ENCODE assay signal across 8 cellular contexts in the genomic region with DNA sequence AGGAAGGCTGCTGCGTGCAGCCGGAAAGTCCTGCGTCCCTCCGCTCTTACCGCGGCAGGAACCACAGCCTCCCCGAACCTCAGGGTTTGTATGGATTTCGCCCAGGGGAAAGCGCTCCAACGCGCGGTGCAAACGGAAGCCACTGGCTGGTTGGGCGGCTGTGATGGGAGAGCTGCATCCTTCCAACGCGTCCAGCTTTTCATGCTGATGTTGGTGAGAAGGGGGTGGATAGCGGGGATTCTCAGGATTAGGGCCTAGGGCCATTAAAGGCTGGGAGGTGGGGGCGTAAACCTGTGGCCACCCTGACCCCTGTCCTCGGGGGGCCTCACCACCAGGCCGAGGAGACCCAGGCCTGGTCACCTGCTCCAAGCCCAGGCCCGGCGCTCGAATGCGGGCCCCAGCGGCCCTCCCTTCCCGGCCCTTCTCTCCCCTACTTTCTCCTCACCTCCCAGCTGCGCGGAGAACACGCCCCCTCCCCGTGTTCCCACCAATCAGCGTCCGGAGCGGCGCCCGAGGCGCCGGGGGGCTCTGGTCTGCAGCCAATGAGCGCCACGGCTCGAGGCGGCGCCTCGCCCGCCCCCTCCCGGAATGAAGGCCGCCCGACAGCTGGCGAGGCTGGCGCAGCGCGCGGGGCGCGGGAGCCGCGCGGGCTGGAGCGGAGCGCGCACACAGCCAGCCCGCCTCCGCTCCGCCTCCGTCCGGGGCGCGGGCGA. TPM values are rescaled to one million over a fixed set of nuclear protein-coding genes. Genes with fewer than 3 reads are reported as not detected.
DNase-seq lines count a peak whose midpoint lies in the region; ATAC-seq and TF ChIP-seq lines count a peak whose summit lies in the region.

No MANE protein-coding gene starts in this region.

- peaks cover 13% of the 10 kb centered on the region; the same call in 1 of the 2 replicates for H3K79me2 ChIP-seq in KMS-11 (ENCODE audit: insufficient read depth, low read depth)

- H3K4me2 ChIP-seq in KMS-11 = peak overlapping the region; percentile 33; the same call in 1 of the 2 replicates

- H3K4me1 Mint-ChIP-seq in activated naive CD4-positive, alpha-beta T cell treated with anti-CD3 and anti-CD28 coated beads for 36 hours (ENCODE audit: low read depth) = peaks cover 16% of the 10 kb centered on the region

- H3K4me3 ChIP-seq in KMS-11 (IDR thresholded peaks at IDR 0.05; ENCODE audit: insufficient read depth, low read depth, low read length) = no peak overlapping the region
- H3K4me3 ChIP-seq in SJSA1 = peak overlapping the region; percentile 54
- peak overlapping the region; percentile 4 to 79 for H3K4me3 ChIP-seq in gastroesophageal sphincter
- H3K4me3 ChIP-seq in neutrophil (ENCODE audit: low read depth in 1 of 2, low read length in 1 of 2) = peak overlapping the region; percentile 45 to 51

- TF ChIP-seq POLR2A in gastroesophageal sphincter (IDR thresholded peaks at IDR 0.05) = no peak

- H3K27ac ChIP-seq in KMS-11 (no peak overlapping the region), SJSA1 (no peak overlapping the region), gastroesophageal sphincter (peak overlapping the region; percentile 12 to 89 (median 86)), neutrophil (no peak overlapping the region)

- H3K27me3 Mint-ChIP-seq in activated naive CD4-positive, alpha-beta T cell treated with anti-CD3 and anti-CD28 coated beads for 36 hours (ENCODE audit: low read depth) = peaks cover 4% of the 10 kb centered on the region

- H3K27me3 ChIP-seq in KMS-11 (ENCODE audit: insufficient read depth, low read depth) (no peaks in the 10 kb centered on the region), SJSA1 (replicated peaks) (no peaks in the 10 kb centered on the region), gastroesophageal sphincter (no peaks in the 10 kb centered on the region), neutrophil (peaks cover 49% of the 10 kb centered on the region)

- intact Hi-C loops in activated naive CD4-positive, alpha-beta T cell treated with anti-CD3 and anti-CD28 coated beads for 36 hours (cut with micrococcal nuclease) = loop anchor here (1.0 kb wide), 1 partner anchor 136 kb away; the partner anchor contains the start of gene SFXN4

- 6% methylated on average over 13 of the region's 68 CpGs; no CpG with 5 or more reads in 1 of the 2 donors for WGBS in gastroesophageal sphincter (ENCODE audit: low coverage in 1 of 2), 2 donors

- H4K20me1 ChIP-seq in KMS-11 (ENCODE audit: insufficient read depth) = peaks cover 15% of the 10 kb centered on the region; the same call in 1 of the 2 replicates

- H2AFZ ChIP-seq in KMS-11 (ENCODE audit: low read depth) = peak overlapping the region; percentile 22; the same call in 1 of the 2 replicates

- peaks cover 6% of the 10 kb centered on the region for H3K36me3 Mint-ChIP-seq in activated naive CD4-positive, alpha-beta T cell treated with anti-CD3 and anti-CD28 coated beads for 36 hours (ENCODE audit: low read depth)

- H3K9me3 ChIP-seq in SJSA1 (replicated peaks) (no peaks in the 10 kb centered on the region), gastroesophageal sphincter (no peaks in the 10 kb centered on the region), neutrophil (no peaks in the 10 kb centered on the region)

- H3K4me3 Mint-ChIP-seq in activated naive CD4-positive, alpha-beta T cell treated with anti-CD3 and anti-CD28 coated beads for 36 hours = peak overlapping the region; percentile 66

- H3K36me3 ChIP-seq in KMS-11 (ENCODE audit: insufficient read depth) = peaks cover 3% of the 10 kb centered on the region; the same call in 1 of the 2 replicates
- H3K36me3 ChIP-seq in SJSA1 = peaks cover 27% of the 10 kb centered on the region
- peaks cover 0 to 13% of the 10 kb centered on the region in 2 donors for H3K36me3 ChIP-seq in gastroesophageal sphincter
- H3K36me3 ChIP-seq in neutrophil = peaks cover 24% of the 10 kb centered on the region

- H3K4me1 ChIP-seq in KMS-11 (ENCODE audit: low read depth, poor library complexity, severe bottlenecking) = peaks cover 24% of the 10 kb centered on the region
- peaks cover 51% of the 10 kb centered on the region for H3K4me1 ChIP-seq in SJSA1 (replicated peaks)
- peaks cover 0 to 67% (median 29%) of the 10 kb centered on the region in 3 donors for H3K4me1 ChIP-seq in gastroesophageal sphincter
- H3K4me1 ChIP-seq in neutrophil (ENCODE audit: control insufficient read depth in 1 of 2, insufficient read depth in 1 of 2, low read depth in 1 of 2, low read length in 1 of 2) = peaks cover 12 to 18% of the 10 kb centered on the region in 2 experiments

- CTCF ChIA-PET in activated naive CD4-positive, alpha-beta T cell treated with anti-CD3 and anti-CD28 coated beads for 36 hours (lab: Charles Lee) = no interaction called here

- ATAC-seq in GM21717 (IDR thresholded peaks at IDR 0.05; ENCODE audit: unreplicated experiment) = peak; percentile 62
- peak; percentile 90 for ATAC-seq in gastroesophageal sphincter

- peak; percentile 98 for DNase-seq in DMS53 (lab: John Stamatoyannopoulos, UW)
- peak; percentile 89 to 91 for DNase-seq in SJSA1 (ENCODE audit: low read depth in 1 of 2, low spot score in 2 of 2)
- DNase-seq in activated naive CD4-positive, alpha-beta T cell treated with anti-CD3 and anti-CD28 coated beads for 36 hours = peak; percentile 73
- DNase-seq in stromal cell of bone marrow (ENCODE audit: low read depth) = peak; percentile 50

- no peak overlapping the region for H3K27ac Mint-ChIP-seq in activated naive CD4-positive, alpha-beta T cell treated with anti-CD3 and anti-CD28 coated beads for 36 hours

- no peak overlapping the region for H3K9ac ChIP-seq in KMS-11

- no peaks in the 10 kb centered on the region for H3K9me3 Mint-ChIP-seq in activated naive CD4-positive, alpha-beta T cell treated with anti-CD3 and anti-CD28 coated beads for 36 hours

- 0 out of 2 replicates have a peak, but pooled peaks have one; percentile 14 for TF ChIP-seq CTCF in KMS-11 (conservative IDR thresholded peaks at IDR 0.05; ENCODE audit: low read depth, low read length)
- peak in 3 of 4 experiments; percentile 23 to 53 (median 41) for TF ChIP-seq CTCF in gastroesophageal sphincter (IDR thresholded peaks at IDR 0.05)
- no peak for TF ChIP-seq CTCF in neutrophil (IDR thresholded peaks at IDR 0.05)

- no peak for TF ChIP-seq EP300 in gastroesophageal sphincter (IDR thresholded peaks at IDR 0.05)

RNA-seq across cellular contexts. Expression of gene NANOS1, which starts 0.5 kb away (rescaled TPM):
- total RNA-seq in SJSA1 (2014; rRNA removed; shearing (Covaris generic)) = 0.71 and 2.7 TPM in 2 replicates
- under 1 TPM; 0.26 to 0.52 TPM for total RNA-seq in activated naive CD4-positive, alpha-beta T cell treated with anti-CD3 and anti-CD28 coated beads for 36 hours
- total RNA-seq in gastroesophageal sphincter = 10 to 100 TPM; 16.1 to 24.1 (median 20.8) TPM

RNA-seq across cellular contexts. Expression of gene EIF3A, which starts 51.6 kb away (rescaled TPM):
- 86.0 and 89.5 TPM in 2 replicates for total RNA-seq in SJSA1 (2014; rRNA removed; shearing (Covaris generic))
- 100 to 1,000 TPM; 113 to 120 TPM for total RNA-seq in activated naive CD4-positive, alpha-beta T cell treated with anti-CD3 and anti-CD28 coated beads for 36 hours
- 100 to 1,000 TPM; 124 to 149 (median 136) TPM for total RNA-seq in gastroesophageal sphincter

Comparison
In these comparisons a context has a peak if more than half of its experiments do, and no peak if none do; other contexts are left out.
1. H3K27ac ChIP-seq: peak in gastroesophageal sphincter (4 of 4); none in KMS-11 (single experiment), SJSA1 (single experiment) and neutrophil (single experiment).
2. Peak in every context shown above with its lines, with median percentiles within 50 percentile points of each other: DNase-seq.